1 cellular context compared by ENCODE assay signal in genomic region chr7:152899482-152900166, GRCh38.
TF ChIP-seq lines count a peak whose summit lies in the region.

No MANE protein-coding gene starts in this region.

TF ChIP-seq in HepG2, 621 proteins besides CTCF, POLR2A, EP300 and RAD21 (continued from another document and continues in another):
- TF ChIP-seq ZBTB33 (CRISPR knock-in tag; IDR thresholded peaks at IDR 0.05) (no peak), DDIT3 (CRISPR knock-in tag; IDR thresholded peaks at IDR 0.05) (no peak), WIZ (CRISPR knock-in tag; IDR thresholded peaks at IDR 0.05) (no peak), SIN3B (IDR thresholded peaks at IDR 0.05; ENCODE audit: low read length) (no peak), NFAT5 (CRISPR knock-in tag; IDR thresholded peaks at IDR 0.05) (no peak), CC2D1A (CRISPR knock-in tag; IDR thresholded peaks at IDR 0.05) (no peak), ZBTB1 (CRISPR knock-in tag; IDR thresholded peaks at IDR 0.05; ENCODE audit: borderline replicate concordance) (no peak), ZNF30 (CRISPR knock-in tag; IDR thresholded peaks at IDR 0.05) (no peak), TCF7 (IDR thresholded peaks at IDR 0.05; ENCODE audit: low read depth) (no peak), ZNF597 (CRISPR knock-in tag; IDR thresholded peaks at IDR 0.05) (no peak), ZFP41 (CRISPR knock-in tag; IDR thresholded peaks at IDR 0.05; ENCODE audit: borderline replicate concordance) (no peak; the same call in 1 of the 2 replicates), CENPX (CRISPR knock-in tag; IDR thresholded peaks at IDR 0.05) (no peak), SPEN (CRISPR knock-in tag; IDR thresholded peaks at IDR 0.05; ENCODE audit: low read depth) (no peak), PHF21A (CRISPR knock-in tag; IDR thresholded peaks at IDR 0.05) (peak; percentile 74), GABPA (IDR thresholded peaks at IDR 0.05; ENCODE audit: low read depth, low read length) (no peak), GABPA (CRISPR knock-in tag; IDR thresholded peaks at IDR 0.05; ENCODE audit: low read depth) (no peak), SRSF9 (IDR thresholded peaks at IDR 0.05; ENCODE audit: borderline replicate concordance, insufficient read depth, low read depth, low read length, poor library complexity, severe bottlenecking) (no peak), ZNF546 (CRISPR knock-in tag; conservative IDR thresholded peaks at IDR 0.05) (no peak), MEIS1 (CRISPR knock-in tag; IDR thresholded peaks at IDR 0.05; ENCODE audit: borderline replicate concordance) (no peak), PHB2 (IDR thresholded peaks at IDR 0.05; ENCODE audit: partially characterized antibody) (no peak), MAFK (conservative IDR thresholded peaks at IDR 0.05 in 1 of 2, IDR thresholded peaks at IDR 0.05 in 1 of 2; ENCODE audit: low read length in 2 of 2) (no peak), ZNF709 (CRISPR knock-in tag; IDR thresholded peaks at IDR 0.05) (no peak), TOE1 (CRISPR knock-in tag; IDR thresholded peaks at IDR 0.05) (no peak), ZNF331 (CRISPR knock-in tag; IDR thresholded peaks at IDR 0.05) (peak; percentile 34; the same call in 1 of the 2 replicates), ZNF234 (CRISPR knock-in tag; conservative IDR thresholded peaks at IDR 0.05) (no peak), KAT8 (CRISPR knock-in tag; IDR thresholded peaks at IDR 0.05) (peak; percentile 46; the same call in 1 of the 2 replicates), ZBTB46 (CRISPR knock-in tag; IDR thresholded peaks at IDR 0.05; ENCODE audit: borderline replicate concordance) (no peak), NFE2 (CRISPR knock-in tag; IDR thresholded peaks at IDR 0.05) (no peak), MZF1 (CRISPR knock-in tag; IDR thresholded peaks at IDR 0.05; ENCODE audit: borderline replicate concordance) (no peak), CHCHD3 (CRISPR knock-in tag; IDR thresholded peaks at IDR 0.05) (no peak), TFAP4 (IDR thresholded peaks at IDR 0.05; ENCODE audit: borderline replicate concordance, low read depth) (peak; percentile 34; the same call in 1 of the 2 replicates), ATF4 (CRISPR knock-in tag; IDR thresholded peaks at IDR 0.05) (0 out of 4 replicates have a peak, but pooled peaks of 1 of the 2 experiments have one; percentile 43), ZNF276 (CRISPR knock-in tag; IDR thresholded peaks at IDR 0.05; ENCODE audit: low read depth) (no peak), PRDM4 (CRISPR knock-in tag; IDR thresholded peaks at IDR 0.05; ENCODE audit: borderline replicate concordance) (no peak), IKZF5 (CRISPR knock-in tag; IDR thresholded peaks at IDR 0.05) (peak; percentile 32; the same call in 1 of the 2 replicates), MYPOP (CRISPR knock-in tag; IDR thresholded peaks at IDR 0.05) (no peak), ZNF616 (CRISPR knock-in tag; IDR thresholded peaks at IDR 0.05; ENCODE audit: low read depth) (no peak), ZNF121 (CRISPR knock-in tag; IDR thresholded peaks at IDR 0.05) (no peak), REPIN1 (CRISPR knock-in tag; IDR thresholded peaks at IDR 0.05; ENCODE audit: borderline replicate concordance, low read depth) (0 out of 2 replicates have a peak, but pooled peaks have one; percentile 38), ZNF430 (CRISPR knock-in tag; IDR thresholded peaks at IDR 0.05) (0 out of 2 replicates have a peak, but pooled peaks have one; percentile 17), ZNF629 (CRISPR knock-in tag; conservative IDR thresholded peaks at IDR 0.05) (no peak), ZFP37 (CRISPR knock-in tag; IDR thresholded peaks at IDR 0.05; ENCODE audit: borderline replicate concordance) (no peak)
